Comparison of ENCODE assay signal across 8 cellular contexts in genomic region chr19:18464646-18465045, GRCh38. TPM values are rescaled to one million over a fixed set of nuclear protein-coding genes. Genes with fewer than 3 reads are reported as not detected.
DNase-seq lines count a peak whose midpoint lies in the region; TF ChIP-seq lines count a peak whose summit lies in the region.

No MANE protein-coding gene starts in this region.

- H3F3A ChIP-seq in smooth muscle cell (ENCODE audit: low read depth): no peaks in the 10 kb centered on the region

- no peak overlapping the region for H3K4me2 ChIP-seq in smooth muscle cell

- H3K4me1 ChIP-seq in smooth muscle cell (ENCODE audit: low read depth): no peaks in the 10 kb centered on the region

- H3K36me3 ChIP-seq in smooth muscle cell (ENCODE audit: low read depth): no peaks in the 10 kb centered on the region

- no peaks in the 10 kb centered on the region for H3K27me3 ChIP-seq in smooth muscle cell (ENCODE audit: low read depth)

- H3K4me3 ChIP-seq in fibroblast of villous mesenchyme (ENCODE audit: low read depth, low read length) (no peak overlapping the region), smooth muscle cell (no peak overlapping the region)

- no peak overlapping the region for H3K9ac ChIP-seq in smooth muscle cell (ENCODE audit: low read depth)

- 78% methylated on average over 8 of the region's 8 CpGs for WGBS in smooth muscle cell (ENCODE audit: low lambda C conversion rate)

- no peak overlapping the region for H3K27ac ChIP-seq in smooth muscle cell (ENCODE audit: low read depth)

- in situ Hi-C loops in G401 (cut with HindIII; ENCODE audit: low sequenced_read_pairs): no loop called here

- H3K9me3 ChIP-seq in smooth muscle cell (replicated peaks; ENCODE audit: low read depth): no peaks in the 10 kb centered on the region

- no peak overlapping the region for H2AFZ ChIP-seq in smooth muscle cell (ENCODE audit: low read depth)

- peaks cover 6% of the 10 kb centered on the region for H3K79me2 ChIP-seq in smooth muscle cell (ENCODE audit: low read depth)

- DNase-seq in G401 (ENCODE audit: low spot score): peak; percentile 90
- DNase-seq in fibroblast of villous mesenchyme (ENCODE audit: low read depth): peak; percentile 97
- peak; percentile 93 for DNase-seq in putamen (ENCODE audit: low spot score)
- DNase-seq in smooth muscle cell (lab: John Stamatoyannopoulos, UW; ENCODE audit: unreplicated experiment): no peak
- DNase-seq in LoVo (ENCODE audit: low spot score): no peak
- no peak for DNase-seq in NCI-H82 treated with DMSO at 0.1 percent for 48 hours (lab: John Stamatoyannopoulos, UW; ENCODE audit: unreplicated experiment)
- no peak for DNase-seq in islet precursor cell

- TF ChIP-seq CTCF in fibroblast of villous mesenchyme (IDR thresholded peaks at IDR 0.05; ENCODE audit: insufficient read depth, low read depth, low read length): no peak
- no peak for TF ChIP-seq CTCF in smooth muscle cell (IDR thresholded peaks at IDR 0.05; ENCODE audit: borderline replicate concordance, insufficient read depth, poor library complexity, severe bottlenecking)

- peaks cover 97% of the 10 kb centered on the region for H4K20me1 ChIP-seq in smooth muscle cell (ENCODE audit: low read depth)

TF ChIP-seq in PFSK-1, 5 proteins besides CTCF, POLR2A, EP300 and RAD21:
- TF ChIP-seq FOXP2 (optimal IDR thresholded peaks at IDR 0.05; ENCODE audit: borderline replicate concordance, extremely low read depth, extremely low read length, insufficient read depth) (peak; percentile 25), SIN3A (IDR thresholded peaks at IDR 0.05; ENCODE audit: borderline replicate concordance, insufficient read depth, low read length) (no peak)

RNA-seq across cellular contexts. Expression of gene ISYNA1, which starts 26.7 kb away (rescaled TPM):
- total RNA-seq in G401 (2014; rRNA removed; shearing (Covaris generic)): 251 and 359 TPM in 2 replicates
- polyA plus RNA-seq in PFSK-1 (2012; ENCODE audit: insufficient read length, low read depth): 458 TPM
- 25.4 and 48.4 TPM in 2 replicates for total RNA-seq in fibroblast of villous mesenchyme
- 16.4 and 60.1 TPM in 2 replicates for total RNA-seq in smooth muscle cell
- 56.9 and 89.5 TPM in 2 replicates for polyA plus RNA-seq in smooth muscle cell

RNA-seq across cellular contexts. Expression of gene SSBP4, which starts 45.4 kb away (rescaled TPM):
- 272 and 351 TPM in 2 replicates for total RNA-seq in G401 (2014; rRNA removed; shearing (Covaris generic))
- polyA plus RNA-seq in PFSK-1 (2012; ENCODE audit: insufficient read length, low read depth): 167 TPM
- total RNA-seq in fibroblast of villous mesenchyme: 56.1 and 73.4 TPM in 2 replicates
- total RNA-seq in smooth muscle cell: 36.0 and 44.1 TPM in 2 replicates
- polyA plus RNA-seq in smooth muscle cell: 124 and 133 TPM in 2 replicates

RNA-seq across cellular contexts. Expression of gene ELL, which starts 57.2 kb away (rescaled TPM):
- 15.9 and 16.0 TPM in 2 replicates for total RNA-seq in G401 (2014; rRNA removed; shearing (Covaris generic))
- 17.3 TPM for polyA plus RNA-seq in PFSK-1 (2012; ENCODE audit: insufficient read length, low read depth)
- total RNA-seq in fibroblast of villous mesenchyme (15.1 and 19.9 TPM in 2 replicates), smooth muscle cell (10.5 and 12.8 TPM in 2 replicates)
- 15.2 and 31.7 TPM in 2 replicates for polyA plus RNA-seq in smooth muscle cell

Comparison
In these comparisons a context has a peak if more than half of its experiments do, and no peak if none do; other contexts are left out.
1. DNase-seq: peak in G401 (single experiment), fibroblast of villous mesenchyme (single experiment) and putamen (single experiment); none in smooth muscle cell (single experiment), LoVo (single experiment), NCI-H82 treated with DMSO at 0.1 percent for 48 hours (single experiment) and islet precursor cell (single experiment).